17 cellular contexts compared by ENCODE assay signal in genomic region chr3:129481225-129481782, GRCh38. TPM values are rescaled to one million over a fixed set of nuclear protein-coding genes. Genes with fewer than 3 reads are reported as not detected.
DNase-seq lines count a peak whose midpoint lies in the region; ATAC-seq, FAIRE-seq and TF ChIP-seq lines count a peak whose summit lies in the region.
"Not testable (repeated sequence)": the region's sequence is repeated elsewhere in the genome, so short reads cannot be mapped to it uniquely, and the experiment has no call there.
"Had no signal": no experiment of that assay in that cellular context is flagged by ENCODE, and none has a peak within 500 bp of the region (broad histone marks: within the 10 kb centered on the region; RNA-seq: fewer than 3 reads in every experiment).

No MANE protein-coding gene starts in this region.

- not testable (repeated sequence) for H3K4me1 Mint-ChIP-seq in activated CD8-positive, alpha-beta T cell treated with anti-CD3 and anti-CD28 coated beads, Interleukin-2, amount 10 ng/mL, durations not matched to agents 7 days and 5 days (ENCODE audit: low read depth)

- intact Hi-C loops in K562 (cut with micrococcal nuclease) = loop anchor here (5.0 kb wide), 1 partner anchor 39 kb away; the partner anchor contains the start of gene IFT122

- H3K4me3 Mint-ChIP-seq in activated CD8-positive, alpha-beta T cell treated with anti-CD3 and anti-CD28 coated beads, Interleukin-2, amount 10 ng/mL, durations not matched to agents 7 days and 5 days = not testable (repeated sequence)

- not testable (repeated sequence) for TF ChIP-seq RAD21 in K562 (CRISPR knock-in tag; conservative IDR thresholded peaks at IDR 0.05 in 1 of 2, IDR thresholded peaks at IDR 0.05 in 1 of 2)

- ATAC-seq in activated CD8-positive, alpha-beta T cell treated with anti-CD3 and anti-CD28 coated beads, Interleukin-2, amount 10 ng/mL, durations not matched to agents 7 days and 5 days = not testable (repeated sequence)
- peak; percentile 75 for ATAC-seq in K562

- not testable (repeated sequence) for H3K4me2 ChIP-seq in K562 (ENCODE audit: insufficient read depth, low read length); hepatocyte

- H3K27me3 Mint-ChIP-seq in activated CD8-positive, alpha-beta T cell treated with anti-CD3 and anti-CD28 coated beads, Interleukin-2, amount 10 ng/mL, durations not matched to agents 7 days and 5 days (ENCODE audit: low read depth) = not testable (repeated sequence)

- H3K27ac ChIP-seq in K562 (ENCODE audit: extremely low read depth, low read depth, low read length); hepatocyte: not testable (repeated sequence)
- H3K27ac ChIP-seq in subcutaneous abdominal adipose tissue (ENCODE audit: low read depth, low read length) = peak overlapping the region; percentile 56

- FAIRE-seq in K562 (lab: Jason Lieb, UNC) = peak; percentile 100

- not testable (repeated sequence) for BruUV-seq in K562 (replicated peaks; lab: Mats Ljungman, UMichigan)

- WGBS in K562 (ENCODE audit: insufficient coverage, low coverage, missing lambda C conversion rate) = 32% methylated on average over 4 of the region's 11 CpGs
- WGBS in hepatocyte (ENCODE audit: low lambda C conversion rate, missing lambda C conversion rate) = 57% methylated on average over 9 of the region's 11 CpGs

- H3K27ac Mint-ChIP-seq in activated CD8-positive, alpha-beta T cell treated with anti-CD3 and anti-CD28 coated beads, Interleukin-2, amount 10 ng/mL, durations not matched to agents 7 days and 5 days = peak overlapping the region; percentile 48

- peak overlapping the region in 1 of 2 experiments; percentile 72; a peak in 1 of 4 replicates for H3K9ac ChIP-seq in K562 (ENCODE audit: insufficient read depth in 1 of 2, low read depth in 2 of 2, low read length in 2 of 2)
- H3K9ac ChIP-seq in subcutaneous abdominal adipose tissue (ENCODE audit: low read length in 5 of 5) = not testable (repeated sequence)

- H3K36me3 ChIP-seq in K562 (ENCODE audit: control insufficient read depth, insufficient read depth, low read length) (peaks cover 26% of the 10 kb centered on the region; the same call in 2 of the 3 replicates), subcutaneous abdominal adipose tissue (ENCODE audit: control insufficient read depth in 5 of 5, insufficient read depth in 5 of 5, low read length in 5 of 5) (peaks cover 0 to 46% (median 34%) of the 10 kb centered on the region in 5 donors)
- not testable (repeated sequence) for H3K36me3 ChIP-seq in hepatocyte (replicated peaks; ENCODE audit: insufficient read depth, low read depth)

- not testable (repeated sequence) for TF ChIP-seq CTCF in AG10803 (conservative IDR thresholded peaks at IDR 0.05; ENCODE audit: low read length); K562 (IDR thresholded peaks at IDR 0.05 in 2 of 3, conservative IDR thresholded peaks at IDR 0.05 in 1 of 3; ENCODE audit: insufficient read depth in 2 of 3, low read depth in 1 of 3, low read length in 3 of 3); hepatocyte (IDR thresholded peaks at IDR 0.05; ENCODE audit: poor library complexity)

- POLR2A ChIA-PET in activated CD8-positive, alpha-beta T cell treated with anti-CD3 and anti-CD28 coated beads, Interleukin-2, amount 10 ng/mL, durations not matched to agents 7 days and 5 days (lab: Charles Lee) = interaction anchor here (1.1 kb wide), 1 partner anchor 11 kb away, joined by 3 read pairs; no protein-coding TSS in a partner anchor
- POLR2A ChIA-PET in K562 (lab: Yijun Ruan, JAX) = interaction anchor here (0.6 to 2.1 kb wide), 4 partner anchors 8 to 391 kb away, joined by 3 to 4 read pairs (median 4); partner anchors contain the start of genes IFT122 and MBD4

- not testable (repeated sequence) for H2AFZ ChIP-seq in K562 (ENCODE audit: low read depth, low read length); hepatocyte

- CTCF ChIA-PET in activated CD8-positive, alpha-beta T cell treated with anti-CD3 and anti-CD28 coated beads, Interleukin-2, amount 10 ng/mL, durations not matched to agents 7 days and 5 days (lab: Charles Lee) = interaction anchor here (1.2 to 2.7 kb wide), 2 partner anchors 9 to 13 kb away, joined by 3 to 15 read pairs; no protein-coding TSS in a partner anchor
- CTCF ChIA-PET in K562 (lab: Yijun Ruan, JAX; ENCODE audit: low intra/inter-chr PET ratio) = not testable (repeated sequence)

- H3K79me2 ChIP-seq in K562 (ENCODE audit: control insufficient read depth, insufficient read depth, low read length); hepatocyte: not testable (repeated sequence)

- H3K9me3 Mint-ChIP-seq in activated CD8-positive, alpha-beta T cell treated with anti-CD3 and anti-CD28 coated beads, Interleukin-2, amount 10 ng/mL, durations not matched to agents 7 days and 5 days (ENCODE audit: insufficient read depth) = not testable (repeated sequence)

- not testable (repeated sequence) for H4K20me1 ChIP-seq in K562 (replicated peaks; ENCODE audit: control insufficient read depth, insufficient read depth, low read length); hepatocyte (ENCODE audit: insufficient read depth, poor library complexity, severe bottlenecking)

- in situ Hi-C loops in K562 (cut with MboI) = loop anchor here (5.0 kb wide), 2 partner anchors 351 to 614 kb away; no protein-coding TSS in a partner anchor

- peaks cover 11% of the 10 kb centered on the region for H3K36me3 Mint-ChIP-seq in activated CD8-positive, alpha-beta T cell treated with anti-CD3 and anti-CD28 coated beads, Interleukin-2, amount 10 ng/mL, durations not matched to agents 7 days and 5 days (ENCODE audit: low read depth)

- not testable (repeated sequence) for H3K9me3 ChIP-seq in K562 (replicated peaks; ENCODE audit: control insufficient read depth, insufficient read depth, low read depth, low read length); hepatocyte (ENCODE audit: low read depth); subcutaneous abdominal adipose tissue (ENCODE audit: control insufficient read depth in 5 of 5, low read length in 5 of 5)

- not testable (repeated sequence) for H3K27me3 ChIP-seq in K562 (ENCODE audit: control insufficient read depth in 2 of 2, insufficient read depth in 2 of 2, low read length in 2 of 2); hepatocyte; subcutaneous abdominal adipose tissue (ENCODE audit: control insufficient read depth in 5 of 5, insufficient read depth in 4 of 5, low read length in 5 of 5)

- H3K4me1 ChIP-seq in K562 (replicated peaks in 1 of 2; ENCODE audit: control insufficient read depth in 2 of 2, insufficient read depth in 2 of 2, low read length in 2 of 2) (peaks cover 14 to 21% of the 10 kb centered on the region in 2 experiments; a peak in 4 of 5 replicates), subcutaneous abdominal adipose tissue (ENCODE audit: control insufficient read depth in 5 of 5, insufficient read depth in 5 of 5, low read length in 5 of 5) (peaks cover 19 to 53% (median 45%) of the 10 kb centered on the region in 5 donors)
- not testable (repeated sequence) for H3K4me1 ChIP-seq in hepatocyte (ENCODE audit: insufficient read depth)

- H3K9me1 ChIP-seq in K562 (ENCODE audit: control insufficient read depth, insufficient read depth, low read length) = not testable (repeated sequence)

- H3K4me3 ChIP-seq in AG10803 (ENCODE audit: low read length); K562; hepatocyte; subcutaneous abdominal adipose tissue (ENCODE audit: low read depth in 1 of 5, low read length in 5 of 5): not testable (repeated sequence)

- not testable (repeated sequence) for TF ChIP-seq POLR2A in K562 (conservative IDR thresholded peaks at IDR 0.05); erythroblast (IDR thresholded peaks at IDR 0.05; ENCODE audit: low read length)

- H3K9me2 ChIP-seq in hepatocyte (replicated peaks; ENCODE audit: insufficient read depth) = not testable (repeated sequence)

- DNase-seq in AG10803 (ENCODE audit: low read depth) (peak; percentile 10), NCI-H2171 treated with DMSO at 0.1 percent for 48 hours (lab: John Stamatoyannopoulos, UW) (peak; percentile 16), K562 (ENCODE audit: extremely low read depth in 1 of 4, low spot score in 3 of 4) (peak; percentile 21 to 70 (median 46)), erythroblast (lab: John Stamatoyannopoulos, UW) (peak; percentile 40 to 68), hepatocyte (ENCODE audit: low spot score) (peak; percentile 31), nucleus accumbens (lab: John Stamatoyannopoulos, UW) (peak in 29 of 56 donors; percentile 3 to 78 (median 37))
- DNase-seq in activated CD8-positive, alpha-beta T cell treated with anti-CD3 and anti-CD28 coated beads, Interleukin-2, amount 10 ng/mL, durations not matched to agents 7 days and 5 days = not testable (repeated sequence)

- not testable (repeated sequence) for TF ChIP-seq EP300 in K562 (IDR thresholded peaks at IDR 0.05; ENCODE audit: low read length)

RNA-seq across cellular contexts. Expression of gene IFT122, which starts 41.3 kb away (rescaled TPM):
- total RNA-seq in activated CD8-positive, alpha-beta T cell treated with anti-CD3 and anti-CD28 coated beads, Interleukin-2, amount 10 ng/mL, durations not matched to agents 7 days and 5 days = 10 to 100 TPM; 22.3 to 25.6 TPM
- total RNA-seq in K562 (2011; cell fraction: chromatin; rRNA removed; ENCODE audit: low replicate concordance) = 118 and 123 TPM in 2 replicates
- total RNA-seq in K562 (2011; cell fraction: nucleolus; rRNA removed) = 58.6 and 64.5 TPM in 2 replicates
- total RNA-seq in K562 (2011; cell fraction: nucleoplasm; rRNA removed) = 64.7 and 77.3 TPM in 2 replicates
- total RNA-seq in K562 (2014; rRNA removed) (7.0 and 8.8 TPM in 2 replicates), K562 (2014; rRNA removed; fragmentation: Illumina TruSeq; extraction: Trizol) (7.1 and 8.4 TPM in 2 replicates), K562 (2015; rRNA removed; fragmentation: Illumina TruSeq; extraction: Trizol) (7.7 and 8.2 TPM in 2 replicates), K562 (2021) (11.1 and 12.9 TPM in 2 replicates), hepatocyte (14.6 and 17.3 TPM in 2 replicates)
- polyA plus RNA-seq in K562 (2011; rRNA removed) (11.5 and 15.5 TPM in 2 replicates), K562 (2014; fragmentation: Illumina TruSeq; extraction: Trizol) (8.4 and 9.0 TPM in 2 replicates), K562 (2014; fragmentation: Nextera tagmentation; extraction: Ambion mirVana) (1 to 10 TPM; 2.4 to 7.0 TPM), K562 (2014; rRNA removed) (9.6 and 11.1 TPM in 2 replicates), hepatocyte (11.4 and 15.6 TPM in 2 replicates)
- 11.0 and 12.7 TPM in 2 replicates for polyA plus RNA-seq in K562 (2011; cell fraction: cytosol; rRNA removed)
- 45.8 and 67.6 TPM in 2 replicates for polyA plus RNA-seq in K562 (2011; cell fraction: nucleus; rRNA removed)
- polyA plus RNA-seq in K562 (2012) = 12.8 and 21.8 TPM in 2 replicates
- polyA minus RNA-seq in K562 (2011; rRNA and poly(A)+ RNA removed) = 26.7 and 28.2 TPM in 2 replicates
- polyA minus RNA-seq in K562 (2011; cell fraction: cytosol; rRNA and poly(A)+ RNA removed) = 7.8 and 15.9 TPM in 2 replicates
- polyA minus RNA-seq in K562 (2011; cell fraction: nucleus; rRNA and poly(A)+ RNA removed) = 24.5 and 32.7 TPM in 2 replicates

RNA-seq across cellular contexts. Expression of gene MBD4, which starts 41.6 kb away (rescaled TPM):
- total RNA-seq in activated CD8-positive, alpha-beta T cell treated with anti-CD3 and anti-CD28 coated beads, Interleukin-2, amount 10 ng/mL, durations not matched to agents 7 days and 5 days = 10 to 100 TPM; 50.1 to 50.6 TPM
- total RNA-seq in K562 (2011; cell fraction: chromatin; rRNA removed; ENCODE audit: low replicate concordance) = 34.9 and 102 TPM in 2 replicates
- 20.8 and 23.4 TPM in 2 replicates for total RNA-seq in K562 (2011; cell fraction: nucleolus; rRNA removed)
- total RNA-seq in K562 (2011; cell fraction: nucleoplasm; rRNA removed) = 40.0 and 49.9 TPM in 2 replicates
- 28.4 and 32.8 TPM in 2 replicates for total RNA-seq in K562 (2014; rRNA removed)
- 41.7 and 49.6 TPM in 2 replicates for total RNA-seq in K562 (2014; rRNA removed; fragmentation: Illumina TruSeq; extraction: Trizol)
- total RNA-seq in K562 (2015; rRNA removed; fragmentation: Illumina TruSeq; extraction: Trizol) = 47.4 and 55.1 TPM in 2 replicates
- total RNA-seq in K562 (2021) = 36.3 and 37.9 TPM in 2 replicates
- polyA plus RNA-seq in K562 (2011; rRNA removed) = 60.2 and 63.9 TPM in 2 replicates
- 13.2 and 24.9 TPM in 2 replicates for polyA plus RNA-seq in K562 (2011; cell fraction: cytosol; rRNA removed)
- 94.0 and 147 TPM in 2 replicates for polyA plus RNA-seq in K562 (2011; cell fraction: nucleus; rRNA removed)
- 27.5 and 38.7 TPM in 2 replicates for polyA plus RNA-seq in K562 (2012)
- 43.5 and 49.1 TPM in 2 replicates for polyA plus RNA-seq in K562 (2014; fragmentation: Illumina TruSeq; extraction: Trizol)
- 10 to 100 TPM; 13.3 to 16.6 TPM for polyA plus RNA-seq in K562 (2014; fragmentation: Nextera tagmentation; extraction: Ambion mirVana)
- polyA plus RNA-seq in K562 (2014; rRNA removed) = 39.0 and 48.0 TPM in 2 replicates
- polyA minus RNA-seq in K562 (2011; rRNA and poly(A)+ RNA removed) = 46.8 and 52.4 TPM in 2 replicates
- polyA minus RNA-seq in K562 (2011; cell fraction: cytosol; rRNA and poly(A)+ RNA removed) = 12.2 and 21.6 TPM in 2 replicates
- 42.0 and 96.6 TPM in 2 replicates for polyA minus RNA-seq in K562 (2011; cell fraction: nucleus; rRNA and poly(A)+ RNA removed)
- 25.0 and 27.5 TPM in 2 replicates for total RNA-seq in hepatocyte
- polyA plus RNA-seq in hepatocyte = 20.8 and 22.2 TPM in 2 replicates

RNA-seq across cellular contexts. Expression of gene RHO, which starts 47.1 kb away (rescaled TPM):
- not detected for total RNA-seq in activated CD8-positive, alpha-beta T cell treated with anti-CD3 and anti-CD28 coated beads, Interleukin-2, amount 10 ng/mL, durations not matched to agents 7 days and 5 days
- not detected in 2 replicates for total RNA-seq in K562 (2011; cell fraction: chromatin; rRNA removed; ENCODE audit: low replicate concordance)
- not detected in 2 replicates for total RNA-seq in K562 (2011; cell fraction: nucleolus; rRNA removed)
- total RNA-seq in K562 (2011; cell fraction: nucleoplasm; rRNA removed) = not detected in 2 replicates
- total RNA-seq in K562 (2014; rRNA removed) (not detected in 2 replicates), K562 (2014; rRNA removed; fragmentation: Illumina TruSeq; extraction: Trizol) (not detected in 2 replicates), K562 (2015; rRNA removed; fragmentation: Illumina TruSeq; extraction: Trizol) (not detected in 2 replicates), K562 (2021) (not detected in 2 replicates), hepatocyte (not detected in 2 replicates)
- polyA plus RNA-seq in K562 (2011; rRNA removed) (not detected in 2 replicates), K562 (2014; fragmentation: Illumina TruSeq; extraction: Trizol) (not detected in 2 replicates), K562 (2014; fragmentation: Nextera tagmentation; extraction: Ambion mirVana) (not detected), K562 (2014; rRNA removed) (not detected in 2 replicates), hepatocyte (0.19 TPM in 1 of 2 replicates, not detected in the other)
- not detected in 2 replicates for polyA plus RNA-seq in K562 (2011; cell fraction: cytosol; rRNA removed)
- not detected in 2 replicates for polyA plus RNA-seq in K562 (2011; cell fraction: nucleus; rRNA removed)
- polyA plus RNA-seq in K562 (2012) = not detected in 2 replicates
- 0.06 TPM in 1 of 2 replicates, not detected in the other for polyA minus RNA-seq in K562 (2011; rRNA and poly(A)+ RNA removed)
- polyA minus RNA-seq in K562 (2011; cell fraction: cytosol; rRNA and poly(A)+ RNA removed) = not detected in 2 replicates
- not detected in 2 replicates for polyA minus RNA-seq in K562 (2011; cell fraction: nucleus; rRNA and poly(A)+ RNA removed)
- total RNA-seq: A172; activated naive CD8-positive, alpha-beta T cell treated with anti-CD3 and anti-CD28 coated beads for 36 hours; colonic mucosa; esophagus mucosa; H4; left colon; thoracic aorta had no signal
- polyA plus RNA-seq: CD14-positive monocyte, IgD-negative memory B cell had no signal

RNA-seq across cellular contexts. Expression of gene EFCAB12, which starts 52.9 kb away (rescaled TPM):
- under 1 TPM; 0.42 to 0.45 TPM for total RNA-seq in activated CD8-positive, alpha-beta T cell treated with anti-CD3 and anti-CD28 coated beads, Interleukin-2, amount 10 ng/mL, durations not matched to agents 7 days and 5 days
- 2.6 and 4.9 TPM in 2 replicates for total RNA-seq in K562 (2011; cell fraction: chromatin; rRNA removed; ENCODE audit: low replicate concordance)
- total RNA-seq in K562 (2011; cell fraction: nucleolus; rRNA removed) = 1.3 and 1.5 TPM in 2 replicates
- total RNA-seq in K562 (2011; cell fraction: nucleoplasm; rRNA removed) = 2.2 and 4.1 TPM in 2 replicates
- 0.45 and 0.54 TPM in 2 replicates for total RNA-seq in K562 (2014; rRNA removed)
- 0.29 and 0.44 TPM in 2 replicates for total RNA-seq in K562 (2014; rRNA removed; fragmentation: Illumina TruSeq; extraction: Trizol)
- total RNA-seq in K562 (2015; rRNA removed; fragmentation: Illumina TruSeq; extraction: Trizol) = 0.72 and 0.76 TPM in 2 replicates
- total RNA-seq in K562 (2021) = 0.95 and 1.1 TPM in 2 replicates
- 0.56 and 0.57 TPM in 2 replicates for polyA plus RNA-seq in K562 (2011; rRNA removed)
- 0.31 and 0.46 TPM in 2 replicates for polyA plus RNA-seq in K562 (2011; cell fraction: cytosol; rRNA removed)
- polyA plus RNA-seq in K562 (2011; cell fraction: nucleus; rRNA removed) = 2.7 and 8.5 TPM in 2 replicates
- polyA plus RNA-seq in K562 (2012) = 1.3 and 1.5 TPM in 2 replicates
- 0.76 and 0.95 TPM in 2 replicates for polyA plus RNA-seq in K562 (2014; fragmentation: Illumina TruSeq; extraction: Trizol)
- polyA plus RNA-seq in K562 (2014; fragmentation: Nextera tagmentation; extraction: Ambion mirVana) = under 1 TPM in 1 of 2 experiments, not detected in 1; 0.08 TPM
- 0.56 and 0.69 TPM in 2 replicates for polyA plus RNA-seq in K562 (2014; rRNA removed)
- polyA minus RNA-seq in K562 (2011; rRNA and poly(A)+ RNA removed) = 0.46 and 0.93 TPM in 2 replicates
- not detected in 2 replicates for polyA minus RNA-seq in K562 (2011; cell fraction: cytosol; rRNA and poly(A)+ RNA removed)
- 1.4 and 1.5 TPM in 2 replicates for polyA minus RNA-seq in K562 (2011; cell fraction: nucleus; rRNA and poly(A)+ RNA removed)
- total RNA-seq in hepatocyte = 0.20 and 0.44 TPM in 2 replicates
- 0.19 and 1.5 TPM in 2 replicates for polyA plus RNA-seq in hepatocyte
- polyA plus RNA-seq: CD14-positive monocyte had no signal
